10 cellular contexts compared by ENCODE assay signal in the genomic region with DNA sequence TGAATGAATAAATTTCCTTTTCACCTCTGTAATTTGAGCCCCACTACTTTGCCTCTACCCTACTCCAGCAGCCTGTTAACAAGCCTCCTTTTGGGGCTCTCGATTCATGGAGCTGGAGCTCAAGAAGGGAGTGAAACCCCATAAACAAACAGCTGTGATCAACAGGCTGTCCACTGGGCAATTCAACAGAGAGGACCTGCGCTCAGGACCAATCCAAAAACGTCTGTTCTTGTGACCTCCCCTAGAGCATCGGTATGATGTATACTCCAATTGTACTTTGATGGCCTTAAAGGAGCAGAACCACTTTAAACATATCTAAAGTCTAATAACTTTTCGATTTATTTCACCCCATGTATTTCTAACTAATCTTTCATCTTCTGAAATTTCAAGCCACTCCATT. TPM values are rescaled to one million over a fixed set of nuclear protein-coding genes. Genes with fewer than 3 reads are reported as not detected.
DNase-seq lines count a peak whose midpoint lies in the region; ATAC-seq and TF ChIP-seq lines count a peak whose summit lies in the region.
"Had no signal": no experiment of that assay in that cellular context is flagged by ENCODE, and none has a peak within 500 bp of the region (broad histone marks: within the 10 kb centered on the region; RNA-seq: fewer than 3 reads in every experiment).

No MANE protein-coding gene starts in this region.

- peak overlapping the region; percentile 81 for H3K4me3 Mint-ChIP-seq in activated T-helper 1 cell treated with anti-CD3 and anti-CD28 coated beads, Interleukin-12 subunit alpha, Interleukin-12 subunit beta, Interleukin-2, Interleukin-4 antibody, amounts not matched to agents 30 ng/mL and 10 ng/mL and 1 ng/mL, durations not matched to agents 14 hours and 24 hours and 36 hours

- intact Hi-C loops in activated T-helper 1 cell treated with anti-CD3 and anti-CD28 coated beads, Interleukin-12 subunit alpha, Interleukin-12 subunit beta, Interleukin-2, Interleukin-4 antibody, amounts not matched to agents 30 ng/mL and 10 ng/mL and 1 ng/mL, durations not matched to agents 14 hours and 24 hours and 36 hours (cut with micrococcal nuclease): no loop called here

- peaks cover 67% of the 10 kb centered on the region for H3K4me1 Mint-ChIP-seq in activated T-helper 1 cell treated with anti-CD3 and anti-CD28 coated beads, Interleukin-12 subunit alpha, Interleukin-12 subunit beta, Interleukin-2, Interleukin-4 antibody, amounts not matched to agents 30 ng/mL and 10 ng/mL and 1 ng/mL, durations not matched to agents 14 hours and 24 hours and 36 hours (ENCODE audit: low read depth)

- no peaks in the 10 kb centered on the region for H3K9me3 Mint-ChIP-seq in activated T-helper 1 cell treated with anti-CD3 and anti-CD28 coated beads, Interleukin-12 subunit alpha, Interleukin-12 subunit beta, Interleukin-2, Interleukin-4 antibody, amounts not matched to agents 30 ng/mL and 10 ng/mL and 1 ng/mL, durations not matched to agents 14 hours and 24 hours and 36 hours

- no peak for TF ChIP-seq CTCF in foreskin fibroblast (IDR thresholded peaks at IDR 0.05; ENCODE audit: low read depth, low read length)

- in situ Hi-C loops in KBM-7 (cut with MboI; ENCODE audit: low pct_unique_long_range_greater_than_20kb, low sequenced_read_pairs): no loop called here

- H3K27ac Mint-ChIP-seq in activated T-helper 1 cell treated with anti-CD3 and anti-CD28 coated beads, Interleukin-12 subunit alpha, Interleukin-12 subunit beta, Interleukin-2, Interleukin-4 antibody, amounts not matched to agents 30 ng/mL and 10 ng/mL and 1 ng/mL, durations not matched to agents 14 hours and 24 hours and 36 hours: peak overlapping the region; percentile 76

- peak; percentile 24 for ATAC-seq in HG03354 (IDR thresholded peaks at IDR 0.05; ENCODE audit: poor library complexity, severe bottlenecking, unreplicated experiment)

- H3K36me3 Mint-ChIP-seq in activated T-helper 1 cell treated with anti-CD3 and anti-CD28 coated beads, Interleukin-12 subunit alpha, Interleukin-12 subunit beta, Interleukin-2, Interleukin-4 antibody, amounts not matched to agents 30 ng/mL and 10 ng/mL and 1 ng/mL, durations not matched to agents 14 hours and 24 hours and 36 hours (ENCODE audit: low read depth): peaks cover 21% of the 10 kb centered on the region

- DNase-seq in activated T-cell treated with anti-CD3 and anti-CD28 coated beads, Interleukin-2, amount 50 U/mL, for 1 hour: peak; percentile 40
- no peak for DNase-seq in activated T-cell treated with anti-CD3 and anti-CD28 coated beads for 4 hours
- no peak for DNase-seq in activated T-helper 1 cell treated with anti-CD3 and anti-CD28 coated beads, Interleukin-12 subunit alpha, Interleukin-12 subunit beta, Interleukin-2, Interleukin-4 antibody, amounts not matched to agents 30 ng/mL and 10 ng/mL and 1 ng/mL, durations not matched to agents 14 hours and 24 hours and 36 hours (ENCODE audit: low spot score)
- peak; percentile 16 for DNase-seq in stimulated activated naive CD4-positive, alpha-beta T cell treated with Interleukin-2 at 50 U/mL for 16 hours (lab: John Stamatoyannopoulos, UW)
- DNase-seq in foreskin fibroblast: no peak
- DNase-seq in KBM-7: no peak
- no peak for DNase-seq in middle frontal gyrus (ENCODE audit: extremely low spot score, low spot score)
- DNase-seq: erythroblast; stimulated activated CD4-positive, alpha-beta T cell treated with anti-CD3 and anti-CD28 coated beads, Interleukin-4, amount 100 ng/mL, for 24 hours had no signal

- no peak overlapping the region for H3K4me3 ChIP-seq in foreskin fibroblast (ENCODE audit: low read depth in 1 of 2, low read length in 2 of 2)

- no peaks in the 10 kb centered on the region for H3K27me3 Mint-ChIP-seq in activated T-helper 1 cell treated with anti-CD3 and anti-CD28 coated beads, Interleukin-12 subunit alpha, Interleukin-12 subunit beta, Interleukin-2, Interleukin-4 antibody, amounts not matched to agents 30 ng/mL and 10 ng/mL and 1 ng/mL, durations not matched to agents 14 hours and 24 hours and 36 hours (ENCODE audit: insufficient read depth)

RNA-seq across cellular contexts. Expression of gene HIVEP2, which starts 37.4 kb away (rescaled TPM):
- 33.9 and 38.4 TPM in 2 replicates for total RNA-seq in activated T-helper 1 cell treated with anti-CD3 and anti-CD28 coated beads, Interleukin-12 subunit alpha, Interleukin-12 subunit beta, Interleukin-2, Interleukin-4 antibody, amounts not matched to agents 30 ng/mL and 10 ng/mL and 1 ng/mL, durations not matched to agents 14 hours and 24 hours and 36 hours

Comparison
In these comparisons a context has a peak if more than half of its experiments do, and no peak if none do; other contexts are left out.
1. DNase-seq: peak in activated T-cell treated with anti-CD3 and anti-CD28 coated beads, Interleukin-2, amount 50 U/mL, for 1 hour (single experiment) and stimulated activated naive CD4-positive, alpha-beta T cell treated with Interleukin-2 at 50 U/mL for 16 hours (single experiment); none in activated T-cell treated with anti-CD3 and anti-CD28 coated beads for 4 hours (single experiment), activated T-helper 1 cell treated with anti-CD3 and anti-CD28 coated beads, Interleukin-12 subunit alpha, Interleukin-12 subunit beta, Interleukin-2, Interleukin-4 antibody, amounts not matched to agents 30 ng/mL and 10 ng/mL and 1 ng/mL, durations not matched to agents 14 hours and 24 hours and 36 hours (single experiment), foreskin fibroblast (0 of 2), KBM-7 (single experiment) and middle frontal gyrus (single experiment).